ENCODE assay signal across 2 cellular contexts in the genomic region with DNA sequence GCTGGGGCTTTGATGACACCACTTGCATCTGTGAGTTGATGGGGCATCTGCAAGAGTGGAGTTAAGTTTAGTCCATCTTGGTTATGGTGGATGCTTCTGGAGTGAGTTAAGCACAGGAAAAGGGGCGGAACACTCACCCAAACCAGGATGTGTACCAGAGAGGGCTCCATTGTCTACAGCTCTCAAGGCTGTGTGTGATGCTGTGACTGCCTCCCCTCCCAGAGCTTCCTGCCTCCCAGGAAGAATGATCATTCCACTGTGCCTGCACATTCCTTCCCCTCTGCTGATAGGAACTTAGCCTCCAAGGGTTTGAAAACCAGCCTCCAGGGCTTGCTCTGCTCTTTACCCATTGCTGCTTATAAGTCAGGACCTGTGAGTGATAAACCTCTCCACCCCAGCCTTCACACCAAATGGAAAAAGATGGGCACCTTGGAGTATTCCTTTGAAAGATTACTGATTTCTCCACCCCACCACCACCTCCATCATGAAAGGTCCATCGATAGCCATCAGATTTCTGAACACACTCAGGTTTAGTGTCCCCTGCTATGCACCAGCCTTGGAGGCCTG.
TF ChIP-seq lines count a peak whose summit lies in the region.

No MANE protein-coding gene starts in this region.

TF ChIP-seq in SK-N-SH, 30 proteins besides CTCF, POLR2A, EP300 and RAD21:
- 0 out of 2 replicates have a peak, but pooled peaks have one; percentile 14 for TF ChIP-seq TCF12 (IDR thresholded peaks at IDR 0.05)
- TF ChIP-seq FOXM1 (IDR thresholded peaks at IDR 0.05; ENCODE audit: low read depth), result no peak

TF ChIP-seq in SK-N-SH treated with all-trans-retinoic acid at 6 μM for 48 hours, 23 proteins besides CTCF, POLR2A, EP300 and RAD21:
- TF ChIP-seq TOX (CRISPR knock-in tag; IDR thresholded peaks at IDR 0.05; ENCODE audit: borderline replicate concordance) (no peak), ZC3H10 (CRISPR knock-in tag; IDR thresholded peaks at IDR 0.05) (no peak), ZNF565 (CRISPR knock-in tag; conservative IDR thresholded peaks at IDR 0.05; ENCODE audit: low read depth) (no peak), ZFP30 (CRISPR knock-in tag; IDR thresholded peaks at IDR 0.05) (no peak), TCF4 (CRISPR knock-in tag; IDR thresholded peaks at IDR 0.05; ENCODE audit: borderline replicate concordance) (no peak), BACH2 (CRISPR knock-in tag; IDR thresholded peaks at IDR 0.05; ENCODE audit: borderline replicate concordance) (no peak), ESRRG (CRISPR knock-in tag; IDR thresholded peaks at IDR 0.05) (no peak), RARB (CRISPR knock-in tag; IDR thresholded peaks at IDR 0.05) (no peak), OSR1 (CRISPR knock-in tag; IDR thresholded peaks at IDR 0.05) (no peak)
- TF ChIP-seq, protein P1, sequence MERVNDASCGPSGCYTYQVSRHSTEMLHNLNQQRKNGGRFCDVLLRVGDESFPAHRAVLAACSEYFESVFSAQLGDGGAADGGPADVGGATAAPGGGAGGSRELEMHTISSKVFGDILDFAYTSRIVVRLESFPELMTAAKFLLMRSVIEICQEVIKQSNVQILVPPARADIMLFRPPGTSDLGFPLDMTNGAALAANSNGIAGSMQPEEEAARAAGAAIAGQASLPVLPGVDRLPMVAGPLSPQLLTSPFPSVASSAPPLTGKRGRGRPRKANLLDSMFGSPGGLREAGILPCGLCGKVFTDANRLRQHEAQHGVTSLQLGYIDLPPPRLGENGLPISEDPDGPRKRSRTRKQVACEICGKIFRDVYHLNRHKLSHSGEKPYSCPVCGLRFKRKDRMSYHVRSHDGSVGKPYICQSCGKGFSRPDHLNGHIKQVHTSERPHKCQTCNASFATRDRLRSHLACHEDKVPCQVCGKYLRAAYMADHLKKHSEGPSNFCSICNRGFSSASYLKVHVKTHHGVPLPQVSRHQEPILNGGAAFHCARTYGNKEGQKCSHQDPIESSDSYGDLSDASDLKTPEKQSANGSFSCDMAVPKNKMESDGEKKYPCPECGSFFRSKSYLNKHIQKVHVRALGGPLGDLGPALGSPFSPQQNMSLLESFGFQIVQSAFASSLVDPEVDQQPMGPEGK (CRISPR knock-in tag; IDR thresholded peaks at IDR 0.05; ENCODE audit: borderline replicate concordance), result no peak
- TF ChIP-seq, protein P2, sequence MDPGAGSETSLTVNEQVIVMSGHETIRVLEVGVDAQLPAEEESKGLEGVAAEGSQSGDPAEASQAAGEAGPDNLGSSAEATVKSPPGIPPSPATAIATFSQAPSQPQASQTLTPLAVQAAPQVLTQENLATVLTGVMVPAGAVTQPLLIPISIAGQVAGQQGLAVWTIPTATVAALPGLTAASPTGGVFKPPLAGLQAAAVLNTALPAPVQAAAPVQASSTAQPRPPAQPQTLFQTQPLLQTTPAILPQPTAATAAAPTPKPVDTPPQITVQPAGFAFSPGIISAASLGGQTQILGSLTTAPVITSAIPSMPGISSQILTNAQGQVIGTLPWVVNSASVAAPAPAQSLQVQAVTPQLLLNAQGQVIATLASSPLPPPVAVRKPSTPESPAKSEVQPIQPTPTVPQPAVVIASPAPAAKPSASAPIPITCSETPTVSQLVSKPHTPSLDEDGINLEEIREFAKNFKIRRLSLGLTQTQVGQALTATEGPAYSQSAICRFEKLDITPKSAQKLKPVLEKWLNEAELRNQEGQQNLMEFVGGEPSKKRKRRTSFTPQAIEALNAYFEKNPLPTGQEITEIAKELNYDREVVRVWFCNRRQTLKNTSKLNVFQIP (CRISPR knock-in tag; IDR thresholded peaks at IDR 0.05; ENCODE audit: borderline replicate concordance, low read depth), result no peak
- TF ChIP-seq, protein P3, sequence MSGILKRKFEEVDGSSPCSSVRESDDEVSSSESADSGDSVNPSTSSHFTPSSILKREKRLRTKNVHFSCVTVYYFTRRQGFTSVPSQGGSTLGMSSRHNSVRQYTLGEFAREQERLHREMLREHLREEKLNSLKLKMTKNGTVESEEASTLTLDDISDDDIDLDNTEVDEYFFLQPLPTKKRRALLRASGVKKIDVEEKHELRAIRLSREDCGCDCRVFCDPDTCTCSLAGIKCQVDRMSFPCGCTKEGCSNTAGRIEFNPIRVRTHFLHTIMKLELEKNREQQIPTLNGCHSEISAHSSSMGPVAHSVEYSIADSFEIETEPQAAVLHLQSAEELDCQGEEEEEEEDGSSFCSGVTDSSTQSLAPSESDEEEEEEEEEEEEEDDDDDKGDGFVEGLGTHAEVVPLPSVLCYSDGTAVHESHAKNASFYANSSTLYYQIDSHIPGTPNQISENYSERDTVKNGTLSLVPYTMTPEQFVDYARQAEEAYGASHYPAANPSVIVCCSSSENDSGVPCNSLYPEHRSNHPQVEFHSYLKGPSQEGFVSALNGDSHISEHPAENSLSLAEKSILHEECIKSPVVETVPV (CRISPR knock-in tag; IDR thresholded peaks at IDR 0.05), result no peak
